In genomic region chr3:115513411-115513800, GRCh38 we compare ENCODE assay signal across 8 cellular contexts.
A peak's percentile ranks its signal among the peaks of the same experiment; 100 is the strongest.
DNase-seq lines count a peak whose midpoint lies in the region; ATAC-seq and TF ChIP-seq lines count a peak whose summit lies in the region.

No MANE protein-coding gene starts in this region.

- WGBS in ovary, 3 donors: 32 to 35% (median 35%) methylated on average over 5 of the region's 5 CpGs

- no peak for TF ChIP-seq EP300 in ovary (IDR thresholded peaks at IDR 0.05)

- peak overlapping the region in 5 of 8 donors; percentile 2 to 76 (median 15) for H3K27ac Mint-ChIP-seq in CD8-positive, alpha-beta memory T cell
- H3K27ac Mint-ChIP-seq in neural crest cell (ENCODE audit: unreplicated experiment): peak overlapping the region; percentile 97

- intact Hi-C loops in ovary (cut with DNase I): no loop called here

- no peaks in the 10 kb centered on the region for H3K36me3 Mint-ChIP-seq in CD8-positive, alpha-beta memory T cell
- H3K36me3 Mint-ChIP-seq in neural crest cell (ENCODE audit: low read depth): peaks cover under 1% of the 10 kb centered on the region

- H3K4me3 ChIP-seq in CD8-positive, alpha-beta memory T cell (ENCODE audit: low read length): peak overlapping the region; percentile 68
- H3K4me3 ChIP-seq in effector memory CD4-positive, alpha-beta T cell (ENCODE audit: insufficient read depth, low read depth, low read length, poor library complexity, severe bottlenecking): peak overlapping the region; percentile 68
- H3K4me3 ChIP-seq in ovary: no peak overlapping the region

- H3K27me3 ChIP-seq in CD8-positive, alpha-beta memory T cell (ENCODE audit: insufficient read depth, low read length, poor library complexity, severe bottlenecking): no peaks in the 10 kb centered on the region
- no peaks in the 10 kb centered on the region for H3K27me3 ChIP-seq in effector memory CD4-positive, alpha-beta T cell (replicated peaks; ENCODE audit: control insufficient read depth, insufficient read depth, low read length, poor library complexity, severe bottlenecking)
- H3K27me3 ChIP-seq in ovary: no peaks in the 10 kb centered on the region

- no peaks in the 10 kb centered on the region for H3K9me3 ChIP-seq in CD8-positive, alpha-beta memory T cell (ENCODE audit: low read length)
- no peaks in the 10 kb centered on the region for H3K9me3 ChIP-seq in effector memory CD4-positive, alpha-beta T cell (ENCODE audit: control insufficient read depth, low read length)
- no peaks in the 10 kb centered on the region for H3K9me3 ChIP-seq in ovary

- TF ChIP-seq POLR2A in ovary (IDR thresholded peaks at IDR 0.05): no peak

- no peaks in the 10 kb centered on the region for H3K9me3 Mint-ChIP-seq in CD8-positive, alpha-beta memory T cell
- H3K9me3 Mint-ChIP-seq in neural crest cell: no peaks in the 10 kb centered on the region

- H3K4me1 ChIP-seq in CD8-positive, alpha-beta memory T cell (ENCODE audit: insufficient read depth, low read length): no peaks in the 10 kb centered on the region
- H3K4me1 ChIP-seq in effector memory CD4-positive, alpha-beta T cell (ENCODE audit: control insufficient read depth, insufficient read depth, low read length, poor library complexity, severe bottlenecking): no peaks in the 10 kb centered on the region
- H3K4me1 ChIP-seq in ovary (ENCODE audit: insufficient read depth): no peaks in the 10 kb centered on the region

- H3K4me1 Mint-ChIP-seq in CD8-positive, alpha-beta memory T cell: peaks cover 15 to 24% (median 22%) of the 10 kb centered on the region in 3 donors
- peaks cover 55% of the 10 kb centered on the region for H3K4me1 Mint-ChIP-seq in neural crest cell

- TF ChIP-seq CTCF in neural crest cell (conservative IDR thresholded peaks at IDR 0.05): no peak
- TF ChIP-seq CTCF in ovary (IDR thresholded peaks at IDR 0.05): no peak

- no peaks in the 10 kb centered on the region for H3K36me3 ChIP-seq in CD8-positive, alpha-beta memory T cell (ENCODE audit: insufficient read depth, low read length)
- no peaks in the 10 kb centered on the region for H3K36me3 ChIP-seq in effector memory CD4-positive, alpha-beta T cell (ENCODE audit: control insufficient read depth, insufficient read depth, low read length)
- no peaks in the 10 kb centered on the region for H3K36me3 ChIP-seq in ovary

- POLR2A ChIA-PET in CD8-positive, alpha-beta memory T cell (lab: Charles Lee): no interaction called here

- peak overlapping the region; percentile 82 to 93 (median 90) for H3K4me3 Mint-ChIP-seq in CD8-positive, alpha-beta memory T cell
- H3K4me3 Mint-ChIP-seq in neural crest cell: peak overlapping the region; percentile 93

- no peak overlapping the region for H3K27ac ChIP-seq in CD8-positive, alpha-beta memory T cell (ENCODE audit: low read depth, low read length)
- H3K27ac ChIP-seq in effector memory CD4-positive, alpha-beta T cell (ENCODE audit: insufficient read depth, low read length, poor library complexity, severe bottlenecking): no peak overlapping the region
- no peak overlapping the region for H3K27ac ChIP-seq in ovary

- DNase-seq in CD8-positive, alpha-beta memory T cell: peak in 2 of 5 donors; percentile 16 to 24
- DNase-seq in NOMO-1 (lab: John Stamatoyannopoulos, UW; ENCODE audit: unreplicated experiment in 2 of 2) (peak; percentile 66 to 70), neural crest cell (ENCODE audit: low read depth, low spot score) (no peak), ovary (no peak), NCI-H2081 treated with DMSO at 0.1 percent for 48 hours (lab: John Stamatoyannopoulos, UW) (no peak), H4 (ENCODE audit: low spot score) (no peak)
- DNase-seq in effector memory CD4-positive, alpha-beta T cell: no peak

- H3K27me3 Mint-ChIP-seq in CD8-positive, alpha-beta memory T cell: peaks cover 12 to 38% of the 10 kb centered on the region in 2 donors
- H3K27me3 Mint-ChIP-seq in neural crest cell (ENCODE audit: low read depth): no peaks in the 10 kb centered on the region

- CTCF ChIA-PET in CD8-positive, alpha-beta memory T cell (lab: Charles Lee): no interaction called here

- no peak for ATAC-seq in HG02938 (IDR thresholded peaks at IDR 0.05; ENCODE audit: unreplicated experiment)

Comparison
In these comparisons a context has a peak if more than half of its experiments do, and no peak if none do; other contexts are left out.
1. DNase-seq: peak in NOMO-1 (2 of 2); none in effector memory CD4-positive, alpha-beta T cell (0 of 3), neural crest cell (single experiment), ovary (0 of 5), NCI-H2081 treated with DMSO at 0.1 percent for 48 hours (single experiment) and H4 (single experiment).